In the genomic region with DNA sequence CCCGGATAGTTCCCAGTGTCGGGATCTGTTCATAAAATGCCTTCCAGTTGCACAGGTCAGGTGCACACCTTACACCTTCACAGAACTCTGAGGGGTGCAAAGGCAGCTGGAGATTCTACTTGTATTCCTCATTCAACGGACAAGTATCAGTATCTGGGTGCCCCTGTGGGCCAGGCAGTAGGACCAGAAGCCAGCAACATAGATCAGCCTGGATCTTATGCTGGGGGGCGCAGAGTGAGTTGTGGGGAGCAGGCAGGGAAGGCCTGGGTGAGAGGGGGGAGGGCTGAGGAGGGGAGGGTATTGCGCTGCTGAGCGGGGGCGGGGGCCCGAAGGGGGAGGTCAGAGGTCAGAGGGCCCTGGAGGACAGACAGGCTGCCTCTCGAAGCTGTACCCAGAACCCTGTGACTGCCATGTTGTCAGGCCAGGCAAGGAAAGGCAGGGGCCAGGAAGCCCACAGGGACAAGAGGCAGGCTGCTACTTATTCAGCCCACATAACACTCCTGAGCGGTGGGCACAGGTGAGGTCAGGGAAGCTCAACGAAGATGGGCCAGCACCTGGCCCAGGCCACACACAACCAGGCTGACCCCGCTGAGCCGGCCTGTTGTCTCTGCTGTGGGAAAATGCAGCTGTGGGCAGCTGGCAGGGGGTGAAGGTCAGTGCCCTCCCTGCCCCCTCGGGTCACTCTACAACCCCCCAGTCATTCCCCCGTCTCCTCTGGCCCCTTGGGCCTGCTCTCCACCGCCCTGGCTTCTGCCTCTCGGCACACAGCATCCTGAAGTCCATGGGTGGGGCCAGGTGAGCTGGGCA, we compare ENCODE assay signal across 11 cellular contexts. TPM values are rescaled to one million over a fixed set of nuclear protein-coding genes. Genes with fewer than 3 reads are reported as not detected.
DNase-seq lines count a peak whose midpoint lies in the region; ATAC-seq and TF ChIP-seq lines count a peak whose summit lies in the region.
"Had no signal": no experiment of that assay in that cellular context is flagged by ENCODE, and none has a peak within 500 bp of the region (broad histone marks: within the 10 kb centered on the region; RNA-seq: fewer than 3 reads in every experiment).

No MANE protein-coding gene starts in this region.

- no peak for TF ChIP-seq POLR2A in esophagus muscularis mucosa (IDR thresholded peaks at IDR 0.05; ENCODE audit: low read depth)

- TF ChIP-seq CTCF in SK-N-SH (IDR thresholded peaks at IDR 0.05) (no peak), esophagus muscularis mucosa (IDR thresholded peaks at IDR 0.05) (no peak)

- ATAC-seq in stimulated activated naive CD8-positive, alpha-beta T cell treated with anti-CD3 and anti-CD28 coated beads, Interleukin-15, amount 100 ng/mL, for 72 hours, result no peak
- ATAC-seq in HG03439 (IDR thresholded peaks at IDR 0.05; ENCODE audit: unreplicated experiment), result no peak
- ATAC-seq in GM21360 (IDR thresholded peaks at IDR 0.05; ENCODE audit: unreplicated experiment), result no peak

- H3F3A ChIP-seq in SK-N-SH (replicated peaks; ENCODE audit: insufficient read depth), result peaks cover 14% of the 10 kb centered on the region

- H4K20me1 ChIP-seq in SK-N-SH (ENCODE audit: insufficient read depth), result no peaks in the 10 kb centered on the region

- WGBS in SK-N-SH (ENCODE audit: low lambda C conversion rate), result 94% methylated on average over 10 of the region's 17 CpGs
- 82% methylated on average over 9 of the region's 17 CpGs for WGBS in esophagus muscularis mucosa

- TF ChIP-seq EP300 in SK-N-SH (IDR thresholded peaks at IDR 0.05; ENCODE audit: borderline replicate concordance in 1 of 2, low read depth in 1 of 2, low read length in 1 of 2) (no peak), esophagus muscularis mucosa (IDR thresholded peaks at IDR 0.05) (no peak)

- peak overlapping the region in 1 of 2 experiments; percentile 80; a peak in 3 of 4 replicates for H3K4me3 ChIP-seq in SK-N-SH (ENCODE audit: low read depth in 2 of 2, low read length in 1 of 2)
- peak overlapping the region in 3 of 4 donors; percentile 73 to 86 (median 79) for H3K4me3 ChIP-seq in esophagus muscularis mucosa

- no peak overlapping the region for H2AFZ ChIP-seq in SK-N-SH (ENCODE audit: low read depth)

- TF ChIP-seq RAD21 in SK-N-SH (IDR thresholded peaks at IDR 0.05; ENCODE audit: low read length), result no peak

- no peak overlapping the region for H3K9ac ChIP-seq in SK-N-SH

- DNase-seq in activated T-cell treated with anti-CD3 and anti-CD28 coated beads, Interleukin-2, amount 50 U/mL, for 24 hours, result no peak
- DNase-seq in activated T-cell treated with anti-CD3 and anti-CD28 coated beads for 4 hours (no peak), SK-N-SH (no peak), esophagus muscularis mucosa (ENCODE audit: extremely low spot score) (no peak), SHP77 (lab: John Stamatoyannopoulos, UW) (no peak)
- no peak for DNase-seq in stimulated activated naive CD8-positive, alpha-beta T cell treated with anti-CD3 and anti-CD28 coated beads, Interleukin-15, amount 100 ng/mL, for 72 hours
- DNase-seq: BE2C, NCI-H82 had no signal

- H3K9me3 Mint-ChIP-seq in activated T-cell treated with anti-CD3 and anti-CD28 coated beads, Interleukin-2, amount 50 U/mL, for 24 hours, result no peaks in the 10 kb centered on the region
- H3K9me3 Mint-ChIP-seq in stimulated activated naive CD8-positive, alpha-beta T cell treated with anti-CD3 and anti-CD28 coated beads, Interleukin-15, amount 100 ng/mL, for 72 hours, result no peaks in the 10 kb centered on the region

- peak overlapping the region; percentile 82; the same call in 1 of the 2 replicates for H3K4me2 ChIP-seq in SK-N-SH

- H3K9me2 ChIP-seq in SK-N-SH, result no peaks in the 10 kb centered on the region

- H3K27me3 ChIP-seq in SK-N-SH (ENCODE audit: insufficient read depth), result no peaks in the 10 kb centered on the region; the same call in 1 of the 2 replicates
- peaks cover 0 to 40% (median 16%) of the 10 kb centered on the region in 4 donors for H3K27me3 ChIP-seq in esophagus muscularis mucosa
- H3K27me3 ChIP-seq: BE2C had no signal

- H3K4me1 ChIP-seq in SK-N-SH (ENCODE audit: control insufficient read depth in 1 of 2, insufficient read depth in 2 of 2, low read depth in 1 of 2, low read length in 1 of 2), result peaks cover 13 to 36% of the 10 kb centered on the region in 2 experiments; a peak in 3 of 4 replicates
- H3K4me1 ChIP-seq in esophagus muscularis mucosa, result peaks cover 36 to 60% (median 50%) of the 10 kb centered on the region in 4 donors

- peaks cover 7% of the 10 kb centered on the region for H3K36me3 Mint-ChIP-seq in activated T-cell treated with anti-CD3 and anti-CD28 coated beads, Interleukin-2, amount 50 U/mL, for 24 hours (ENCODE audit: low read depth)

- H3K9me3 ChIP-seq in SK-N-SH, result no peaks in the 10 kb centered on the region
- H3K9me3 ChIP-seq in esophagus muscularis mucosa, result no peaks in the 10 kb centered on the region
- H3K9me3 ChIP-seq: BE2C had no signal

- CTCF ChIA-PET in SK-N-SH (lab: Yijun Ruan, JAX), result interaction anchor here (0.7 to 12.9 kb wide), 9 partner anchors 11 to 107 kb away, joined by 3 to 252 read pairs (median 6); partner anchors contain the start of gene NPBWR2

- H3K4me3 Mint-ChIP-seq in activated T-cell treated with anti-CD3 and anti-CD28 coated beads, Interleukin-2, amount 50 U/mL, for 24 hours, result peak overlapping the region; percentile 74
- peak overlapping the region; percentile 74 to 77 for H3K4me3 Mint-ChIP-seq in stimulated activated naive CD8-positive, alpha-beta T cell treated with anti-CD3 and anti-CD28 coated beads, Interleukin-15, amount 100 ng/mL, for 72 hours

- H3K4me1 Mint-ChIP-seq in activated T-cell treated with anti-CD3 and anti-CD28 coated beads, Interleukin-2, amount 50 U/mL, for 24 hours (ENCODE audit: low read depth), result peaks cover 46% of the 10 kb centered on the region
- peaks cover 75% of the 10 kb centered on the region for H3K4me1 Mint-ChIP-seq in stimulated activated naive CD8-positive, alpha-beta T cell treated with anti-CD3 and anti-CD28 coated beads, Interleukin-15, amount 100 ng/mL, for 72 hours

- no peaks in the 10 kb centered on the region for H3K79me2 ChIP-seq in SK-N-SH (ENCODE audit: insufficient read depth)

- H3K36me3 ChIP-seq in SK-N-SH (replicated peaks in 1 of 2; ENCODE audit: control insufficient read depth in 1 of 2, insufficient read depth in 2 of 2, low read length in 1 of 2), result no peaks in the 10 kb centered on the region
- H3K36me3 ChIP-seq in esophagus muscularis mucosa, result no peaks in the 10 kb centered on the region
- H3K36me3 ChIP-seq: BE2C had no signal

- H3K27ac ChIP-seq in SK-N-SH (ENCODE audit: low read depth in 2 of 2, low read length in 1 of 2) (no peak overlapping the region), esophagus muscularis mucosa (replicated peaks in 1 of 4) (peak overlapping the region in 3 of 4 donors; percentile 63 to 85 (median 77))

- no peak overlapping the region for H3K27ac Mint-ChIP-seq in activated T-cell treated with anti-CD3 and anti-CD28 coated beads, Interleukin-2, amount 50 U/mL, for 24 hours
- no peak overlapping the region for H3K27ac Mint-ChIP-seq in stimulated activated naive CD8-positive, alpha-beta T cell treated with anti-CD3 and anti-CD28 coated beads, Interleukin-15, amount 100 ng/mL, for 72 hours

- intact Hi-C loops in esophagus muscularis mucosa (cut with DNase I), result loop anchor here (5.0 kb wide), 1 partner anchor 41 kb away; no protein-coding TSS in a partner anchor

- POLR2A ChIA-PET in SK-N-SH (lab: Yijun Ruan, JAX), result no interaction called here

- H3K27me3 Mint-ChIP-seq in activated T-cell treated with anti-CD3 and anti-CD28 coated beads, Interleukin-2, amount 50 U/mL, for 24 hours, result peaks cover 18% of the 10 kb centered on the region
- peaks cover 37% of the 10 kb centered on the region for H3K27me3 Mint-ChIP-seq in stimulated activated naive CD8-positive, alpha-beta T cell treated with anti-CD3 and anti-CD28 coated beads, Interleukin-15, amount 100 ng/mL, for 72 hours

TF ChIP-seq in SK-N-SH, 30 proteins besides CTCF, POLR2A, EP300 and RAD21 (continues in another document):
- no peak for TF ChIP-seq ELF1 (IDR thresholded peaks at IDR 0.05)
- TF ChIP-seq RCOR1 (IDR thresholded peaks at IDR 0.05; ENCODE audit: low read length), result no peak
- TF ChIP-seq JUND (IDR thresholded peaks at IDR 0.05), result no peak
- no peak for TF ChIP-seq USF1 (IDR thresholded peaks at IDR 0.05; ENCODE audit: borderline replicate concordance, low read depth)

RNA-seq across cellular contexts. Expression of gene OPRL1, which starts 1.1 kb away (rescaled TPM):
- polyA plus RNA-seq in SK-N-SH (2012; rRNA removed), result 1.7 and 1.8 TPM in 2 replicates
- 0.77 and 1.3 TPM in 2 replicates for polyA plus RNA-seq in SK-N-SH (2012; cell fraction: cytosol; rRNA removed)
- 3.2 and 3.8 TPM in 2 replicates for polyA plus RNA-seq in SK-N-SH (2012; cell fraction: nucleus; rRNA removed)
- total RNA-seq in esophagus muscularis mucosa, result 1 to 10 TPM in 1 of 4 donors, under 1 TPM in 3; 0.42 to 1.4 (median 0.87) TPM

RNA-seq across cellular contexts. Expression of gene RGS19, which starts 1.7 kb away (rescaled TPM):
- polyA plus RNA-seq in SK-N-SH (2012; rRNA removed), result 18.7 and 20.5 TPM in 2 replicates
- polyA plus RNA-seq in SK-N-SH (2012; cell fraction: cytosol; rRNA removed), result 10.0 and 16.3 TPM in 2 replicates
- 15.3 and 16.4 TPM in 2 replicates for polyA plus RNA-seq in SK-N-SH (2012; cell fraction: nucleus; rRNA removed)
- 10 to 100 TPM; 11.4 to 17.7 (median 12.7) TPM for total RNA-seq in esophagus muscularis mucosa

RNA-seq across cellular contexts. Expression of gene LKAAEAR1, which starts 3.2 kb away (rescaled TPM):
- 0.37 and 0.71 TPM in 2 replicates for polyA plus RNA-seq in SK-N-SH (2012; rRNA removed)
- polyA plus RNA-seq in SK-N-SH (2012; cell fraction: cytosol; rRNA removed), result 0.33 and 0.55 TPM in 2 replicates
- 0.37 and 1.2 TPM in 2 replicates for polyA plus RNA-seq in SK-N-SH (2012; cell fraction: nucleus; rRNA removed)
- not detected for total RNA-seq in esophagus muscularis mucosa
- total RNA-seq: posterior vena cava had no signal

RNA-seq across cellular contexts. Expression of gene TCEA2, which starts 18.0 kb away (rescaled TPM):
- 53.5 and 98.9 TPM in 2 replicates for polyA plus RNA-seq in SK-N-SH (2012; rRNA removed)
- 48.6 and 62.9 TPM in 2 replicates for polyA plus RNA-seq in SK-N-SH (2012; cell fraction: cytosol; rRNA removed)
- polyA plus RNA-seq in SK-N-SH (2012; cell fraction: nucleus; rRNA removed), result 179 and 294 TPM in 2 replicates
- 10 to 100 TPM; 22.8 to 59.0 (median 43.6) TPM for total RNA-seq in esophagus muscularis mucosa

RNA-seq across cellular contexts. Expression of gene NPBWR2, which starts 26.3 kb away (rescaled TPM):
- polyA plus RNA-seq in SK-N-SH (2012; rRNA removed), result not detected in 2 replicates
- not detected in 2 replicates for polyA plus RNA-seq in SK-N-SH (2012; cell fraction: cytosol; rRNA removed)
- not detected in 2 replicates for polyA plus RNA-seq in SK-N-SH (2012; cell fraction: nucleus; rRNA removed)
- not detected for total RNA-seq in esophagus muscularis mucosa
- total RNA-seq: posterior vena cava had no signal

Comparison
In these comparisons a context has a peak if more than half of its experiments do, and no peak if none do; other contexts are left out.
1. H3K27ac ChIP-seq: peak in esophagus muscularis mucosa (3 of 4); none in SK-N-SH (0 of 2).